11 cellular contexts compared by ENCODE assay signal in genomic region chr7:155203882-155204691, GRCh38.
DNase-seq lines count a peak whose midpoint lies in the region; ATAC-seq, FAIRE-seq and TF ChIP-seq lines count a peak whose summit lies in the region.
"Had no signal": no experiment of that assay in that cellular context is flagged by ENCODE, and none has a peak within 500 bp of the region (broad histone marks: within the 10 kb centered on the region; RNA-seq: fewer than 3 reads in every experiment).

No MANE protein-coding gene starts in this region.

- no peaks in the 10 kb centered on the region for H3K9me3 ChIP-seq in PC-3 (ENCODE audit: low read length)

- peaks cover 7% of the 10 kb centered on the region for H3K36me3 Mint-ChIP-seq in activated T-cell treated with anti-CD3 and anti-CD28 coated beads, Interleukin-2, amount 50 U/mL, for 24 hours (ENCODE audit: low read depth)
- peaks cover 10% of the 10 kb centered on the region for H3K36me3 Mint-ChIP-seq in stimulated activated memory B cell treated with anti-CD40 and anti-IgM and Interleukin-4, amounts not matched to agents 10 μg/mL and 1 μg/mL and 100 μg/mL, for 72 hours
- H3K36me3 Mint-ChIP-seq: T-cell had no signal

- TF ChIP-seq CTCF in PC-3 (conservative IDR thresholded peaks at IDR 0.05; ENCODE audit: low read depth, low read length) (no peak), coronary artery (IDR thresholded peaks at IDR 0.05) (no peak)

- no peaks in the 10 kb centered on the region for H3K27me3 Mint-ChIP-seq in activated T-cell treated with anti-CD3 and anti-CD28 coated beads, Interleukin-2, amount 50 U/mL, for 24 hours
- H3K27me3 Mint-ChIP-seq in stimulated activated memory B cell treated with anti-CD40 and anti-IgM and Interleukin-4, amounts not matched to agents 10 μg/mL and 1 μg/mL and 100 μg/mL, for 72 hours = peaks cover 6% of the 10 kb centered on the region

- no peak for FAIRE-seq in H54 (lab: Jason Lieb, UNC)

- H3K4me2 ChIP-seq in PC-3 (ENCODE audit: low read length) = no peak overlapping the region

- H3K9me3 Mint-ChIP-seq in activated T-cell treated with anti-CD3 and anti-CD28 coated beads, Interleukin-2, amount 50 U/mL, for 24 hours = peaks cover 21% of the 10 kb centered on the region
- H3K9me3 Mint-ChIP-seq in stimulated activated memory B cell treated with anti-CD40 and anti-IgM and Interleukin-4, amounts not matched to agents 10 μg/mL and 1 μg/mL and 100 μg/mL, for 72 hours = peaks cover 21% of the 10 kb centered on the region
- H3K9me3 Mint-ChIP-seq: T-cell had no signal

- H3K9me2 ChIP-seq in PC-3 (replicated peaks; ENCODE audit: low read length) = no peaks in the 10 kb centered on the region

- intact Hi-C loops in PC-3 (cut with micrococcal nuclease) = loop anchor here (10.0 kb wide), 1 partner anchor 199 kb away; the partner anchor contains the start of gene PAXIP1
- intact Hi-C loops in left ventricle myocardium superior (cut with micrococcal nuclease) = no loop called here

- peak overlapping the region; percentile 90; the same call in 1 of the 2 replicates for H3K9ac ChIP-seq in PC-3 (ENCODE audit: low read length)

- peaks cover 56% of the 10 kb centered on the region for H3K4me1 Mint-ChIP-seq in activated T-cell treated with anti-CD3 and anti-CD28 coated beads, Interleukin-2, amount 50 U/mL, for 24 hours (ENCODE audit: low read depth)
- peaks cover 53% of the 10 kb centered on the region for H3K4me1 Mint-ChIP-seq in stimulated activated memory B cell treated with anti-CD40 and anti-IgM and Interleukin-4, amounts not matched to agents 10 μg/mL and 1 μg/mL and 100 μg/mL, for 72 hours

- no peak for ATAC-seq in PC-3
- no peak for ATAC-seq in stimulated activated memory B cell treated with anti-CD40 and anti-IgM and Interleukin-4, amounts not matched to agents 10 μg/mL and 1 μg/mL and 100 μg/mL, for 72 hours
- no peak for ATAC-seq in left ventricle myocardium superior
- ATAC-seq in GM19395 (IDR thresholded peaks at IDR 0.05; ENCODE audit: unreplicated experiment) = no peak
- ATAC-seq: T-cell had no signal

- no peaks in the 10 kb centered on the region for H4K20me1 ChIP-seq in PC-3 (ENCODE audit: low read length)

- H3K27ac Mint-ChIP-seq in activated T-cell treated with anti-CD3 and anti-CD28 coated beads, Interleukin-2, amount 50 U/mL, for 24 hours = peak overlapping the region; percentile 98
- peak overlapping the region; percentile 35 for H3K27ac Mint-ChIP-seq in stimulated activated memory B cell treated with anti-CD40 and anti-IgM and Interleukin-4, amounts not matched to agents 10 μg/mL and 1 μg/mL and 100 μg/mL, for 72 hours

- no peaks in the 10 kb centered on the region for H3K36me3 ChIP-seq in PC-3 (ENCODE audit: low read depth, low read length)

- DNase-seq in activated T-cell treated with anti-CD3 and anti-CD28 coated beads, Interleukin-2, amount 50 U/mL, for 24 hours = no peak
- DNase-seq in activated T-cell treated with anti-CD3 and anti-CD28 coated beads for 4 hours (no peak), PC-3 (no peak), coronary artery (ENCODE audit: low spot score) (peak; percentile 73), left ventricle myocardium superior (no peak), H54 (ENCODE audit: insufficient read length, low spot score) (no peak)
- DNase-seq: MM.1S, T-cell had no signal

- no peaks in the 10 kb centered on the region for H3K27me3 ChIP-seq in PC-3 (ENCODE audit: low read length)

- POLR2A ChIA-PET in PC-3 (lab: Charles Lee; ENCODE audit: unreplicated experiment) = no interaction called here

- TF ChIP-seq POLR2A in H54 (IDR thresholded peaks at IDR 0.05; ENCODE audit: low read depth, low read length) = no peak

- H3K4me1 ChIP-seq in PC-3 (ENCODE audit: insufficient read depth, low read length) = peaks cover 35% of the 10 kb centered on the region

- peak overlapping the region; percentile 97 for H3K27ac ChIP-seq in PC-3 (ENCODE audit: low read length)
- H3K27ac ChIP-seq in coronary artery = no peak overlapping the region

- H3K4me3 ChIP-seq in PC-3 (ENCODE audit: low read length) = no peak overlapping the region
- H3K4me3 ChIP-seq in coronary artery = no peak overlapping the region
- H3K4me3 ChIP-seq: lung had no signal

- no peaks in the 10 kb centered on the region for H3K79me2 ChIP-seq in PC-3 (ENCODE audit: low read length)

- CTCF ChIA-PET in PC-3 (lab: Charles Lee) = no interaction called here

- no TSS peak for BruUV-seq in PC-3 (replicated peaks; lab: Mats Ljungman, UMichigan)

- no peak overlapping the region for H2AFZ ChIP-seq in PC-3 (ENCODE audit: low read length)

- no peaks in the 10 kb centered on the region for H3F3A ChIP-seq in PC-3 (ENCODE audit: low read length, unreplicated experiment)

- H3K4me3 Mint-ChIP-seq in activated T-cell treated with anti-CD3 and anti-CD28 coated beads, Interleukin-2, amount 50 U/mL, for 24 hours = no peak overlapping the region
- H3K4me3 Mint-ChIP-seq in stimulated activated memory B cell treated with anti-CD40 and anti-IgM and Interleukin-4, amounts not matched to agents 10 μg/mL and 1 μg/mL and 100 μg/mL, for 72 hours = no peak overlapping the region
